In genomic region chr11:9314291-9315077, GRCh38 we compare ENCODE assay signal across 1 cellular context.
TF ChIP-seq lines count a peak whose summit lies in the region.

TMEM41B (minus strand) TSS chr11:9314593; CDS start chr11:9314441, 152 bp downstream.

TF ChIP-seq in HepG2, 621 proteins besides CTCF, POLR2A, EP300 and RAD21 (continued from another document and continues in another):
- no peak for TF ChIP-seq MAF1 (CRISPR knock-in tag; IDR thresholded peaks at IDR 0.05; ENCODE audit: borderline replicate concordance)
- peak; percentile 85 for TF ChIP-seq NR2C2 (CRISPR knock-in tag; IDR thresholded peaks at IDR 0.05; ENCODE audit: borderline replicate concordance)
- TF ChIP-seq ZNF17 (CRISPR knock-in tag; IDR thresholded peaks at IDR 0.05) = peak; percentile 75; the same call in 1 of the 2 replicates
- TF ChIP-seq XBP1 (CRISPR knock-in tag; IDR thresholded peaks at IDR 0.05) = 0 out of 2 replicates have a peak, but pooled peaks have one; percentile 35
- TF ChIP-seq ZNF570 (CRISPR knock-in tag; IDR thresholded peaks at IDR 0.05; ENCODE audit: borderline replicate concordance) = no peak
- peak; percentile 60; the same call in 1 of the 2 replicates for TF ChIP-seq ZNF121 (CRISPR knock-in tag; IDR thresholded peaks at IDR 0.05)
- no peak for TF ChIP-seq CENPX (CRISPR knock-in tag; IDR thresholded peaks at IDR 0.05)
- TF ChIP-seq NFE2L1 (CRISPR knock-in tag; IDR thresholded peaks at IDR 0.05; ENCODE audit: borderline replicate concordance) = no peak
- no peak for TF ChIP-seq PLSCR1 (CRISPR knock-in tag; IDR thresholded peaks at IDR 0.05; ENCODE audit: borderline replicate concordance)
- TF ChIP-seq ZNF572 (CRISPR knock-in tag; IDR thresholded peaks at IDR 0.05) = no peak
- TF ChIP-seq NR2F2 (IDR thresholded peaks at IDR 0.05; ENCODE audit: borderline replicate concordance, low read depth) = no peak
- TF ChIP-seq ZNF20 (CRISPR knock-in tag; IDR thresholded peaks at IDR 0.05) = no peak
- TF ChIP-seq REPIN1 (CRISPR knock-in tag; IDR thresholded peaks at IDR 0.05; ENCODE audit: borderline replicate concordance, low read depth) = peak; percentile 57; the same call in 1 of the 2 replicates
- TF ChIP-seq ZBTB37 (CRISPR knock-in tag; IDR thresholded peaks at IDR 0.05) = no peak
- TF ChIP-seq ZNF609 (CRISPR knock-in tag; IDR thresholded peaks at IDR 0.05; ENCODE audit: borderline replicate concordance) = peak; percentile 60; the same call in 1 of the 2 replicates
- TF ChIP-seq ZNF331 (CRISPR knock-in tag; IDR thresholded peaks at IDR 0.05) = peak; percentile 62; the same call in 1 of the 2 replicates
- TF ChIP-seq KDM6A (CRISPR knock-in tag; IDR thresholded peaks at IDR 0.05; ENCODE audit: low read depth) = no peak
- no peak for TF ChIP-seq ZSCAN29 (CRISPR knock-in tag; conservative IDR thresholded peaks at IDR 0.05)
- TF ChIP-seq ZNF430 (CRISPR knock-in tag; IDR thresholded peaks at IDR 0.05) = 0 out of 2 replicates have a peak, but pooled peaks have one; percentile 7
- TF ChIP-seq KLF11 (CRISPR knock-in tag; IDR thresholded peaks at IDR 0.05) = no peak
- TF ChIP-seq FOXA3 (CRISPR knock-in tag; IDR thresholded peaks at IDR 0.05) = peak; percentile 47
- no peak; the same call in 1 of the 2 replicates for TF ChIP-seq KLF15 (CRISPR knock-in tag; IDR thresholded peaks at IDR 0.05; ENCODE audit: borderline replicate concordance)
- no peak for TF ChIP-seq RFX3 (CRISPR knock-in tag; IDR thresholded peaks at IDR 0.05)
- peak; percentile 73; the same call in 1 of the 2 replicates for TF ChIP-seq SNAPC4 (CRISPR knock-in tag; IDR thresholded peaks at IDR 0.05)
- no peak for TF ChIP-seq PBX2 (CRISPR knock-in tag; IDR thresholded peaks at IDR 0.05)
- no peak for TF ChIP-seq ARNT (IDR thresholded peaks at IDR 0.05)
- 0 out of 2 replicates have a peak, but pooled peaks have one; percentile 61 for TF ChIP-seq ZNF343 (CRISPR knock-in tag; IDR thresholded peaks at IDR 0.05)
- TF ChIP-seq BRF2 (CRISPR knock-in tag; IDR thresholded peaks at IDR 0.05) = peak; percentile 18; the same call in 1 of the 2 replicates
- no peak for TF ChIP-seq ZNF318 (CRISPR knock-in tag; IDR thresholded peaks at IDR 0.05)
- TF ChIP-seq GLI4 (CRISPR knock-in tag; IDR thresholded peaks at IDR 0.05; ENCODE audit: borderline replicate concordance) = peak; percentile 68; the same call in 1 of the 2 replicates
